Comparison of ENCODE assay signal across 8 cellular contexts in the genomic region with DNA sequence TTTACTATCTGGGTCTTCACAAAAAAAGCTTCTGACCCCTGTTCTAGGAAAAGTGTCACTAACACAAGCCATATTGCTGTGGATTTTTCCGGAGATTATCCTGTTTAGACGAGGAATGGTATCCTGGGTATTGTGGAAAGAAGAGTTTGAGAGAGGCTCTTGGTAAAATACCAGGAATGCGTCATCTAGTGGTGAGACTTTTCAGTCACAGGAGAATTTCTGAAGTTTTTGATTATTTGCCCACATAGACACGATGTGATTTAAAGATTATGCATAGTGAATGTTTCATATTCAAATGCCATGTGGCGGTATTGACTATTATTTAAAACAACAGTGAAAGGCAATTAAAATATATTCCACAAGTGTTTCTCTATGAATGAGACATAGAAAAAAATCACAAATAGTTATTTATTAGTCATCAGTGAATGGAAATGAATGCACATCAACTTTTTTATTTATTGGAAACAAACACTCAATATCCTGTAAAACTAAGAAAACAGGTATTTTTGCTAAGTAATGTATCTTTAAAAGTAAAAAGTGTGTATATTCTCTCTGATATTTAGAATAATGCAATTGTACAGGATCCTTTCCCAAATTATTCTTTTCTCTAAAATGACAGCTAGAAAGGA. TPM values are rescaled to one million over a fixed set of nuclear protein-coding genes. Genes with fewer than 3 reads are reported as not detected.
DNase-seq lines count a peak whose midpoint lies in the region; ATAC-seq and TF ChIP-seq lines count a peak whose summit lies in the region.

No MANE protein-coding gene starts in this region.

- no peaks in the 10 kb centered on the region for H3K36me3 ChIP-seq in NT2/D1 (ENCODE audit: insufficient read depth, insufficient read length, low read length)

- no peaks in the 10 kb centered on the region for H3K9me3 ChIP-seq in NT2/D1 (ENCODE audit: insufficient read depth, low read length)

- H3K4me3 ChIP-seq in NT2/D1 (ENCODE audit: insufficient read length, low read depth) (no peak overlapping the region), fibroblast of mammary gland (ENCODE audit: control insufficient read depth, low read depth, low read length) (no peak overlapping the region)

- DNase-seq in NT2/D1 (ENCODE audit: low read depth, low spot score) (peak; percentile 23), fibroblast of mammary gland (ENCODE audit: low read depth) (peak; percentile 62), renal cortical epithelial cell (ENCODE audit: low read depth) (peak; percentile 71), NCI-H2196 treated with DMSO at 0.1 percent for 48 hours (lab: John Stamatoyannopoulos, UW; ENCODE audit: unreplicated experiment) (no peak), UCSD-AML1 (lab: John Stamatoyannopoulos, UW; ENCODE audit: unreplicated experiment) (no peak)
- no peak for DNase-seq in stimulated activated CD4-positive, alpha-beta T cell treated with anti-CD3 and anti-CD28 coated beads, Interleukin-12 subunit alpha, Interleukin-12 subunit beta, amount 100 ng/mL, for 4 hours

- H3K4me1 ChIP-seq in NT2/D1 (ENCODE audit: insufficient read depth, insufficient read length): no peaks in the 10 kb centered on the region

- TF ChIP-seq CTCF in GM12872 (IDR thresholded peaks at IDR 0.05; ENCODE audit: insufficient read depth, low read depth, low read length): peak; percentile 52; the same call in 1 of the 3 replicates
- peak; percentile 77 for TF ChIP-seq CTCF in fibroblast of mammary gland (conservative IDR thresholded peaks at IDR 0.05; ENCODE audit: control insufficient read depth, insufficient read depth, low read depth, low read length)

- ATAC-seq in GM21619 (IDR thresholded peaks at IDR 0.05; ENCODE audit: unreplicated experiment): no peak

- no peaks in the 10 kb centered on the region for H3K27me3 ChIP-seq in NT2/D1 (ENCODE audit: insufficient read depth, insufficient read length)

- no peak overlapping the region for H3K9ac ChIP-seq in NT2/D1 (ENCODE audit: insufficient read length, low read depth)

RNA-seq across cellular contexts. Expression of a gene that starts 7.8 kb away (rescaled TPM):
- not detected in 2 replicates for total RNA-seq in renal cortical epithelial cell

RNA-seq across cellular contexts. Expression of a gene that starts 9.6 kb away (rescaled TPM):
- total RNA-seq in renal cortical epithelial cell: not detected in 2 replicates

RNA-seq across cellular contexts. Expression of a gene that starts 19.9 kb away (rescaled TPM):
- total RNA-seq in renal cortical epithelial cell: not detected in 2 replicates

RNA-seq across cellular contexts. Expression of a gene that starts 30.5 kb away (rescaled TPM):
- total RNA-seq in renal cortical epithelial cell: 3.6 and 4.6 TPM in 2 replicates

RNA-seq across cellular contexts. Expression of a gene that starts 36.8 kb away (rescaled TPM):
- not detected in 2 replicates for total RNA-seq in renal cortical epithelial cell

Comparison
In these comparisons a context has a peak if more than half of its experiments do, and no peak if none do; other contexts are left out.
1. DNase-seq: peak in NT2/D1 (single experiment), fibroblast of mammary gland (single experiment) and renal cortical epithelial cell (single experiment); none in NCI-H2196 treated with DMSO at 0.1 percent for 48 hours (single experiment), stimulated activated CD4-positive, alpha-beta T cell treated with anti-CD3 and anti-CD28 coated beads, Interleukin-12 subunit alpha, Interleukin-12 subunit beta, amount 100 ng/mL, for 4 hours (single experiment) and UCSD-AML1 (single experiment).